Comparison of ENCODE assay signal across 13 cellular contexts in genomic region chr13:93603043-93603442, GRCh38.
DNase-seq lines count a peak whose midpoint lies in the region; ATAC-seq and TF ChIP-seq lines count a peak whose summit lies in the region.
"Had no signal": no experiment of that assay in that cellular context is flagged by ENCODE, and none has a peak within 500 bp of the region (broad histone marks: within the 10 kb centered on the region; RNA-seq: fewer than 3 reads in every experiment).

No MANE protein-coding gene starts in this region.

- CTCF ChIA-PET in AG04449 (lab: Yijun Ruan, JAX): no interaction called here

- DNase-seq in AG04449 (ENCODE audit: low read depth, low spot score) (peak; percentile 67), HFFc6 (peak; percentile 67), astrocyte of the cerebellum (ENCODE audit: low read depth) (peak; percentile 43), kidney tubule cell (ENCODE audit: low spot score) (peak; percentile 84), germinal center (ENCODE audit: low spot score) (no peak), activated gamma-delta T cell (lab: John Stamatoyannopoulos, UW) (no peak)
- DNase-seq in activated T-helper 1 cell treated with anti-CD3 and anti-CD28 coated beads, Interleukin-12 subunit alpha, Interleukin-12 subunit beta, Interleukin-2, Interleukin-4 antibody, amounts not matched to agents 30 ng/mL and 10 ng/mL and 1 ng/mL, durations not matched to agents 14 hours and 24 hours and 36 hours (ENCODE audit: low spot score): no peak
- DNase-seq: activated T-cell treated with anti-CD3 and anti-CD28 coated beads, Interleukin-2, amount 50 U/mL, for 4 hours; hypothalamus; mucosa of descending colon; NCI-H1105; small intestine had no signal

- H3K9me3 Mint-ChIP-seq in HFFc6: no peaks in the 10 kb centered on the region
- H3K9me3 Mint-ChIP-seq in activated T-helper 1 cell treated with anti-CD3 and anti-CD28 coated beads, Interleukin-12 subunit alpha, Interleukin-12 subunit beta, Interleukin-2, Interleukin-4 antibody, amounts not matched to agents 30 ng/mL and 10 ng/mL and 1 ng/mL, durations not matched to agents 14 hours and 24 hours and 36 hours: no peaks in the 10 kb centered on the region
- H3K9me3 Mint-ChIP-seq: activated T-cell treated with anti-CD3 and anti-CD28 coated beads, Interleukin-2, amount 50 U/mL, for 4 hours had no signal

- H3K4me3 ChIP-seq in AG04449 (ENCODE audit: low read depth, low read length) (no peak overlapping the region), astrocyte of the cerebellum (ENCODE audit: low read depth, low read length) (no peak overlapping the region)
- H3K4me3 ChIP-seq: mucosa of descending colon had no signal

- TF ChIP-seq CTCF in AG04449 (IDR thresholded peaks at IDR 0.05; ENCODE audit: insufficient read depth, low read length, missing control alignments) (no peak), HFFc6 (IDR thresholded peaks at IDR 0.05) (no peak), astrocyte of the cerebellum (IDR thresholded peaks at IDR 0.05; ENCODE audit: low read depth, low read length, missing control alignments) (no peak)

- peak overlapping the region; percentile 16; the same call in 1 of the 2 replicates for H3K4me3 Mint-ChIP-seq in HFFc6
- no peak overlapping the region for H3K4me3 Mint-ChIP-seq in activated T-helper 1 cell treated with anti-CD3 and anti-CD28 coated beads, Interleukin-12 subunit alpha, Interleukin-12 subunit beta, Interleukin-2, Interleukin-4 antibody, amounts not matched to agents 30 ng/mL and 10 ng/mL and 1 ng/mL, durations not matched to agents 14 hours and 24 hours and 36 hours
- H3K4me3 Mint-ChIP-seq: activated T-cell treated with anti-CD3 and anti-CD28 coated beads, Interleukin-2, amount 50 U/mL, for 4 hours had no signal

- intact Hi-C loops in activated T-helper 1 cell treated with anti-CD3 and anti-CD28 coated beads, Interleukin-12 subunit alpha, Interleukin-12 subunit beta, Interleukin-2, Interleukin-4 antibody, amounts not matched to agents 30 ng/mL and 10 ng/mL and 1 ng/mL, durations not matched to agents 14 hours and 24 hours and 36 hours (cut with micrococcal nuclease): no loop called here

- peak overlapping the region; percentile 63 for H3K27ac Mint-ChIP-seq in HFFc6
- no peak overlapping the region for H3K27ac Mint-ChIP-seq in activated T-helper 1 cell treated with anti-CD3 and anti-CD28 coated beads, Interleukin-12 subunit alpha, Interleukin-12 subunit beta, Interleukin-2, Interleukin-4 antibody, amounts not matched to agents 30 ng/mL and 10 ng/mL and 1 ng/mL, durations not matched to agents 14 hours and 24 hours and 36 hours

- H3K27me3 Mint-ChIP-seq in HFFc6 (ENCODE audit: insufficient read depth): no peaks in the 10 kb centered on the region; the same call in 1 of the 2 replicates
- H3K27me3 Mint-ChIP-seq in activated T-helper 1 cell treated with anti-CD3 and anti-CD28 coated beads, Interleukin-12 subunit alpha, Interleukin-12 subunit beta, Interleukin-2, Interleukin-4 antibody, amounts not matched to agents 30 ng/mL and 10 ng/mL and 1 ng/mL, durations not matched to agents 14 hours and 24 hours and 36 hours (ENCODE audit: insufficient read depth): no peaks in the 10 kb centered on the region

- POLR2A ChIA-PET in AG04449 (lab: Yijun Ruan, JAX): no interaction called here

- peaks cover 18% of the 10 kb centered on the region for H3K4me1 Mint-ChIP-seq in HFFc6 (ENCODE audit: low read depth)
- no peaks in the 10 kb centered on the region for H3K4me1 Mint-ChIP-seq in activated T-helper 1 cell treated with anti-CD3 and anti-CD28 coated beads, Interleukin-12 subunit alpha, Interleukin-12 subunit beta, Interleukin-2, Interleukin-4 antibody, amounts not matched to agents 30 ng/mL and 10 ng/mL and 1 ng/mL, durations not matched to agents 14 hours and 24 hours and 36 hours (ENCODE audit: low read depth)

- H3K36me3 Mint-ChIP-seq in HFFc6 (ENCODE audit: low read depth): no peaks in the 10 kb centered on the region
- H3K36me3 Mint-ChIP-seq in activated T-helper 1 cell treated with anti-CD3 and anti-CD28 coated beads, Interleukin-12 subunit alpha, Interleukin-12 subunit beta, Interleukin-2, Interleukin-4 antibody, amounts not matched to agents 30 ng/mL and 10 ng/mL and 1 ng/mL, durations not matched to agents 14 hours and 24 hours and 36 hours (ENCODE audit: low read depth): no peaks in the 10 kb centered on the region

- no peak for ATAC-seq in HG03432 (IDR thresholded peaks at IDR 0.05; ENCODE audit: unreplicated experiment)
- ATAC-seq: activated T-cell treated with anti-CD3 and anti-CD28 coated beads, Interleukin-2, amount 50 U/mL, for 4 hours; mucosa of descending colon had no signal

- in situ Hi-C loops in astrocyte of the cerebellum (cut with HindIII; ENCODE audit: low sequenced_read_pairs): no loop called here

Comparison
In these comparisons a context has a peak if more than half of its experiments do, and no peak if none do; other contexts are left out.
1. DNase-seq: peak in AG04449 (single experiment), HFFc6 (single experiment), astrocyte of the cerebellum (single experiment) and kidney tubule cell (single experiment); none in germinal center (single experiment), activated T-helper 1 cell treated with anti-CD3 and anti-CD28 coated beads, Interleukin-12 subunit alpha, Interleukin-12 subunit beta, Interleukin-2, Interleukin-4 antibody, amounts not matched to agents 30 ng/mL and 10 ng/mL and 1 ng/mL, durations not matched to agents 14 hours and 24 hours and 36 hours (single experiment) and activated gamma-delta T cell (single experiment).